ENCODE assay signal across 8 cellular contexts in genomic region chr9:106864533-106865143, GRCh38. TPM values are rescaled to one million over a fixed set of nuclear protein-coding genes. Genes with fewer than 3 reads are reported as not detected.
A peak's percentile ranks its signal among the peaks of the same experiment; 100 is the strongest.
DNase-seq lines count a peak whose midpoint lies in the region; ATAC-seq and TF ChIP-seq lines count a peak whose summit lies in the region.

No MANE protein-coding gene starts in this region.

- no peak for ATAC-seq in HG02973 (IDR thresholded peaks at IDR 0.05; ENCODE audit: unreplicated experiment)

- CTCF ChIA-PET in MCF 10A (lab: Yijun Ruan, JAX) = interaction anchor here (0.5 to 14.6 kb wide), 18 partner anchors 11 to 1653 kb away, joined by 3 to 121 read pairs (median 3); no protein-coding TSS in a partner anchor

- H3K4me1 Mint-ChIP-seq in MCF 10A (ENCODE audit: insufficient read depth, unreplicated experiment) = peaks cover 39% of the 10 kb centered on the region

- peak overlapping the region; percentile 84 for H3K4me3 Mint-ChIP-seq in MCF 10A (ENCODE audit: unreplicated experiment)

- BruUV-seq in MCF 10A (replicated peaks; lab: Mats Ljungman, UMichigan) = no TSS peak

- no peaks in the 10 kb centered on the region for H3K27me3 Mint-ChIP-seq in MCF 10A (ENCODE audit: insufficient read depth, unreplicated experiment)

- H3K9me3 ChIP-seq in HUES48 (ENCODE audit: control insufficient read depth, insufficient read depth, low read length) (no peaks in the 10 kb centered on the region), thyroid gland (no peaks in the 10 kb centered on the region)

- peak; percentile 31 for DNase-seq in AG20443 (ENCODE audit: low spot score)
- DNase-seq in MCF 10A (ENCODE audit: unreplicated experiment) = peak; percentile 49
- DNase-seq in kidney tubule cell (ENCODE audit: low spot score) = peak; percentile 64
- DNase-seq in thyroid gland = peak; percentile 26 to 30
- no peak for DNase-seq in UCSD-AML1 (lab: John Stamatoyannopoulos, UW; ENCODE audit: unreplicated experiment)
- DNase-seq in SIG-M5 (lab: John Stamatoyannopoulos, UW) = no peak

- H3K27me3 ChIP-seq in HUES48 (ENCODE audit: control insufficient read depth, insufficient read depth, low read length) (no peaks in the 10 kb centered on the region), thyroid gland (no peaks in the 10 kb centered on the region)

- POLR2A ChIA-PET in MCF 10A (lab: Yijun Ruan, JAX) = interaction anchor here (0.6 to 18.0 kb wide), 28 partner anchors 8 to 1739 kb away, joined by 3 to 710 read pairs (median 3); no protein-coding TSS in a partner anchor

- peak overlapping the region; percentile 90 for H3K4me3 ChIP-seq in HUES48 (ENCODE audit: low read depth, low read length)
- peak overlapping the region; percentile 64 to 92 (median 87) for H3K4me3 ChIP-seq in thyroid gland (replicated peaks in 1 of 3)

- TF ChIP-seq CTCF in MCF 10A (IDR thresholded peaks at IDR 0.05; ENCODE audit: unreplicated experiment) = no peak
- peak in 1 of 6 experiments; percentile 4 for TF ChIP-seq CTCF in thyroid gland (IDR thresholded peaks at IDR 0.05)

- intact Hi-C loops in MCF 10A (cut with micrococcal nuclease) (loop anchor here (1.0 to 10.0 kb wide), 5 partner anchors 67 to 430 kb away; no protein-coding TSS in a partner anchor), thyroid gland (cut with DNase I) (no loop called here)

- peaks cover 21% of the 10 kb centered on the region for H3K36me3 ChIP-seq in HUES48 (ENCODE audit: control insufficient read depth, insufficient read depth, low read length)
- no peaks in the 10 kb centered on the region for H3K36me3 ChIP-seq in thyroid gland

- H3K36me3 Mint-ChIP-seq in MCF 10A (ENCODE audit: insufficient read depth, unreplicated experiment) = peaks cover 6% of the 10 kb centered on the region

- H3K27ac Mint-ChIP-seq in MCF 10A (ENCODE audit: low read depth, unreplicated experiment) = peak overlapping the region; percentile 53

- peak overlapping the region; percentile 92 for H3K9ac ChIP-seq in HUES48 (ENCODE audit: low read depth, low read length)

- H3K27ac ChIP-seq in HUES48 (ENCODE audit: low read depth, low read length) (peak overlapping the region; percentile 97), thyroid gland (peak overlapping the region; percentile 91 to 92 (median 92))

- WGBS in thyroid gland, 2 donors = 12 to 16% methylated on average over 7 of the region's 7 CpGs

- peak in 1 of 2 donors; percentile 34 for TF ChIP-seq POLR2A in thyroid gland (IDR thresholded peaks at IDR 0.05)

- H3K9me3 Mint-ChIP-seq in MCF 10A (ENCODE audit: unreplicated experiment) = no peaks in the 10 kb centered on the region

- H3K4me1 ChIP-seq in HUES48 (ENCODE audit: control insufficient read depth, insufficient read depth, low read length) = peaks cover 50% of the 10 kb centered on the region
- H3K4me1 ChIP-seq in thyroid gland = peaks cover 32 to 45% of the 10 kb centered on the region in 2 donors

RNA-seq across cellular contexts. Expression of gene ZNF462, which starts 1.7 kb away (rescaled TPM):
- total RNA-seq in MCF 10A (2022) (45.7 and 47.2 TPM in 2 replicates), thyroid gland (10 to 100 TPM; 33.3 to 60.4 (median 46.3) TPM)

Comparison
In these comparisons a context has a peak if more than half of its experiments do, and no peak if none do; other contexts are left out.
1. DNase-seq: peak in AG20443 (single experiment), MCF 10A (single experiment), kidney tubule cell (single experiment) and thyroid gland (2 of 2); none in UCSD-AML1 (single experiment) and SIG-M5 (single experiment).